8 cellular contexts compared by ENCODE assay signal in genomic region chr19:3983542-3983914, GRCh38. TPM values are rescaled to one million over a fixed set of nuclear protein-coding genes. Genes with fewer than 3 reads are reported as not detected.
DNase-seq lines count a peak whose midpoint lies in the region; ATAC-seq and TF ChIP-seq lines count a peak whose summit lies in the region.

No MANE protein-coding gene starts in this region.

- H3K4me3 ChIP-seq in DOHH2 (ENCODE audit: low read length) (peak overlapping the region; percentile 99), RWPE2 (ENCODE audit: severe bottlenecking) (peak overlapping the region; percentile 99), esophagus (ENCODE audit: low read depth in 1 of 2, low read length in 2 of 2) (peak overlapping the region; percentile 97 to 99), parathyroid adenoma (ENCODE audit: low read depth, low read length) (peak overlapping the region; percentile 99)

- DNase-seq in RWPE2 (ENCODE audit: low spot score) (no peak), NK-92 (lab: John Stamatoyannopoulos, UW; ENCODE audit: unreplicated experiment) (no peak), NCI-H1694 (lab: John Stamatoyannopoulos, UW) (no peak), NCI-H2107 (lab: John Stamatoyannopoulos, UW) (no peak)
- DNase-seq in activated CD4-positive, CD25-positive, alpha-beta regulatory T cell treated with anti-CD3 and anti-CD28 coated beads, Interleukin-2, amount 50 U/mL, for 72 hours = no peak

- no peaks in the 10 kb centered on the region for H3K9me2 ChIP-seq in DOHH2 (replicated peaks; ENCODE audit: control insufficient read depth, low read length)

- H3K9ac ChIP-seq in parathyroid adenoma = no peak overlapping the region

- H3K9me3 ChIP-seq in DOHH2 (ENCODE audit: control insufficient read depth, insufficient read depth, low read length) = no peaks in the 10 kb centered on the region
- no peaks in the 10 kb centered on the region for H3K9me3 ChIP-seq in RWPE2 (ENCODE audit: severe bottlenecking)
- H3K9me3 ChIP-seq in esophagus (ENCODE audit: control insufficient read depth in 2 of 2, insufficient read depth in 1 of 2, low read depth in 1 of 2, low read length in 1 of 2) = no peaks in the 10 kb centered on the region
- no peaks in the 10 kb centered on the region for H3K9me3 ChIP-seq in parathyroid adenoma (ENCODE audit: control insufficient read depth, low read length)

- no peak for TF ChIP-seq CTCF in DOHH2 (IDR thresholded peaks at IDR 0.05; ENCODE audit: low read depth, low read length, poor library complexity, severe bottlenecking)
- TF ChIP-seq CTCF in RWPE2 (IDR thresholded peaks at IDR 0.05; ENCODE audit: poor library complexity, severe bottlenecking) = no peak
- no peak for TF ChIP-seq CTCF in parathyroid adenoma (IDR thresholded peaks at IDR 0.05)

- no peak overlapping the region for H2AFZ ChIP-seq in parathyroid adenoma

- ATAC-seq in RWPE2 (ENCODE audit: low read depth) = no peak

- H3K79me2 ChIP-seq in DOHH2 (ENCODE audit: control insufficient read depth, low read length) (peaks cover 66% of the 10 kb centered on the region), parathyroid adenoma (peaks cover 44% of the 10 kb centered on the region)

- H4K20me1 ChIP-seq in DOHH2 (ENCODE audit: control insufficient read depth, insufficient read depth, low read depth, low read length) = peaks cover 56% of the 10 kb centered on the region

- H3K4me1 ChIP-seq in DOHH2 (ENCODE audit: control insufficient read depth, low read length) (peaks cover 55% of the 10 kb centered on the region), RWPE2 (ENCODE audit: insufficient read depth, poor library complexity, severe bottlenecking) (peaks cover 9% of the 10 kb centered on the region), esophagus (ENCODE audit: control insufficient read depth in 2 of 2, insufficient read depth in 2 of 2, low read length in 1 of 2) (peaks cover 7 to 22% of the 10 kb centered on the region in 2 donors), parathyroid adenoma (peaks cover 18% of the 10 kb centered on the region)

- H3K27me3 ChIP-seq in DOHH2 (ENCODE audit: control insufficient read depth, low read length) = no peaks in the 10 kb centered on the region
- H3K27me3 ChIP-seq in RWPE2 (ENCODE audit: insufficient read depth, poor library complexity, severe bottlenecking) = no peaks in the 10 kb centered on the region
- H3K27me3 ChIP-seq in esophagus (ENCODE audit: control insufficient read depth in 1 of 2, insufficient read depth in 2 of 2, low read length in 2 of 2) = no peaks in the 10 kb centered on the region
- H3K27me3 ChIP-seq in parathyroid adenoma (ENCODE audit: control insufficient read depth, insufficient read depth, low read length) = no peaks in the 10 kb centered on the region

- H3K27ac ChIP-seq in DOHH2 (ENCODE audit: low read depth, low read length) (peak overlapping the region; percentile 89), RWPE2 (ENCODE audit: poor library complexity, severe bottlenecking) (peak overlapping the region; percentile 86), esophagus (ENCODE audit: low read depth in 2 of 2, low read length in 1 of 2) (peak overlapping the region; percentile 17 to 97), parathyroid adenoma (peak overlapping the region; percentile 100)

- 39 to 47% methylated on average over 7 of the region's 7 CpGs for WGBS in esophagus, 2 donors

- peak overlapping the region; percentile 95 for H3K4me2 ChIP-seq in DOHH2 (ENCODE audit: low read length)
- peak overlapping the region; percentile 82 for H3K4me2 ChIP-seq in parathyroid adenoma (ENCODE audit: low read length)

- H3K36me3 ChIP-seq in DOHH2 (ENCODE audit: control insufficient read depth, low read length) = peaks cover 66% of the 10 kb centered on the region
- H3K36me3 ChIP-seq in RWPE2 (ENCODE audit: low read depth) = peaks cover 66% of the 10 kb centered on the region
- peaks cover 40 to 55% of the 10 kb centered on the region in 2 donors for H3K36me3 ChIP-seq in esophagus (ENCODE audit: control insufficient read depth in 2 of 2, insufficient read depth in 2 of 2, low read length in 1 of 2)
- no peaks in the 10 kb centered on the region for H3K36me3 ChIP-seq in parathyroid adenoma (ENCODE audit: control insufficient read depth, insufficient read depth, low read length)

- peaks cover 69% of the 10 kb centered on the region for H3F3A ChIP-seq in DOHH2 (ENCODE audit: control insufficient read depth, insufficient read depth)

RNA-seq across cellular contexts. Expression of gene EEF2, which starts 1.7 kb away (rescaled TPM):
- polyA plus RNA-seq in esophagus = 100 to 1,000 TPM; 494 to 820 TPM

RNA-seq across cellular contexts. Expression of gene DAPK3, which starts 12.6 kb away (rescaled TPM):
- polyA plus RNA-seq in esophagus = 10 to 100 TPM; 35.3 to 42.4 TPM

RNA-seq across cellular contexts. Expression of gene PIAS4, which starts 24.0 kb away (rescaled TPM):
- 10 to 100 TPM in 1 of 2 donors, 1 to 10 TPM in 1; 9.6 to 10.9 TPM for polyA plus RNA-seq in esophagus

RNA-seq across cellular contexts. Expression of gene NMRK2, which starts 50.7 kb away (rescaled TPM):
- polyA plus RNA-seq in esophagus = under 1 TPM; 0.20 to 0.31 TPM
